In the genomic region with DNA sequence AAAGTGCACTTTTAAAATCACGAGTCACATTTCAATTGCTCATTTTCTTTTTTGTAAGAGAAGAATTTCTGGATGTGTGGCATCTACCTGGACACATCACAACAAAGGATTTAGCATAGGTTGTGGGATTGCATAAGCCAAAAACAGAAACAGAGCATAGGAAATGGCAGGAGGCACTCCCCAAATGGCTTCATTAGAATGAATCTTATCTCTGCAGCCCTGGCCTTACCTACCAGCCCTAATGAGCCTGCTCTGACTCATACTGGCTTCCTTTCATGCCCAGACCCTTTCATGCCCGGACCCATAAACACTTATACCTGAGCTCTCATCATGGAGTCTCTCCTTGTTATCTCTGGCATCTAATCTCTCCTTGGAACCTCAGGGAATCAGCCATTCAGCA, we compare ENCODE assay signal across 19 cellular contexts. TPM values are rescaled to one million over a fixed set of nuclear protein-coding genes. Genes with fewer than 3 reads are reported as not detected.
DNase-seq lines count a peak whose midpoint lies in the region; ATAC-seq and TF ChIP-seq lines count a peak whose summit lies in the region.
"Had no signal": no experiment of that assay in that cellular context is flagged by ENCODE, and none has a peak within 500 bp of the region (broad histone marks: within the 10 kb centered on the region; RNA-seq: fewer than 3 reads in every experiment).

No MANE protein-coding gene starts in this region.

- no peaks in the 10 kb centered on the region for H3K27me3 Mint-ChIP-seq in MCF 10A (ENCODE audit: insufficient read depth, unreplicated experiment)

- no peak for TF ChIP-seq POLR2A in breast epithelium (IDR thresholded peaks at IDR 0.05)

- H3K4me3 Mint-ChIP-seq in MCF 10A (ENCODE audit: unreplicated experiment): no peak overlapping the region
- H3K4me3 Mint-ChIP-seq: CD8-positive, alpha-beta T cell had no signal

- ATAC-seq in foreskin keratinocyte (peak; percentile 98), HG03045 (IDR thresholded peaks at IDR 0.05; ENCODE audit: unreplicated experiment) (no peak), lower lobe of right lung (no peak), HG02623 (IDR thresholded peaks at IDR 0.05; ENCODE audit: unreplicated experiment) (no peak)
- ATAC-seq: CD8-positive, alpha-beta T cell; Panc1 had no signal

- H3K27ac Mint-ChIP-seq in MCF 10A (ENCODE audit: low read depth, unreplicated experiment): no peak overlapping the region
- H3K27ac Mint-ChIP-seq: CD8-positive, alpha-beta T cell had no signal

- BruUV-seq in MCF 10A (replicated peaks; lab: Mats Ljungman, UMichigan): no TSS peak

- H3K36me3 ChIP-seq in breast epithelium (no peaks in the 10 kb centered on the region), lower lobe of right lung (no peaks in the 10 kb centered on the region)

- H3K9me3 Mint-ChIP-seq in MCF 10A (ENCODE audit: unreplicated experiment): peaks cover 3% of the 10 kb centered on the region
- H3K9me3 Mint-ChIP-seq: CD8-positive, alpha-beta T cell had no signal

- no peak overlapping the region for H3K4me3 ChIP-seq in breast epithelium
- H3K4me3 ChIP-seq in lower lobe of right lung: no peak overlapping the region

- no peaks in the 10 kb centered on the region for H3K4me1 ChIP-seq in breast epithelium
- peaks cover 19% of the 10 kb centered on the region for H3K4me1 ChIP-seq in foreskin keratinocyte
- no peaks in the 10 kb centered on the region for H3K4me1 ChIP-seq in lower lobe of right lung

- H3K27me3 ChIP-seq in breast epithelium (no peaks in the 10 kb centered on the region), foreskin keratinocyte (no peaks in the 10 kb centered on the region), lower lobe of right lung (ENCODE audit: low read depth) (no peaks in the 10 kb centered on the region)

- TF ChIP-seq CTCF in MCF 10A (IDR thresholded peaks at IDR 0.05; ENCODE audit: unreplicated experiment) (no peak), breast epithelium (IDR thresholded peaks at IDR 0.05) (no peak), RWPE1 (conservative IDR thresholded peaks at IDR 0.05; ENCODE audit: low read depth) (no peak), foreskin keratinocyte (conservative IDR thresholded peaks at IDR 0.05) (no peak), lower lobe of right lung (IDR thresholded peaks at IDR 0.05) (no peak)

- no peaks in the 10 kb centered on the region for H3K36me3 Mint-ChIP-seq in MCF 10A (ENCODE audit: insufficient read depth, unreplicated experiment)
- H3K36me3 Mint-ChIP-seq: CD8-positive, alpha-beta T cell had no signal

- H3K4me1 Mint-ChIP-seq in MCF 10A (ENCODE audit: insufficient read depth, unreplicated experiment): peaks cover 15% of the 10 kb centered on the region

- POLR2A ChIA-PET in MCF 10A (lab: Yijun Ruan, JAX): interaction anchor here (0.6 to 4.4 kb wide), 5 partner anchors 15 to 1027 kb away, joined by 3 to 44 read pairs (median 3); a partner anchor contains a TSS
- POLR2A ChIA-PET in RWPE1 (lab: Yijun Ruan, JAX; ENCODE audit: low non-redundant PET): no interaction called here

- intact Hi-C loops in MCF 10A (cut with micrococcal nuclease) (no loop called here), breast epithelium (cut with DNase I; ENCODE audit: low total_unique reads) (no loop called here), lower lobe of right lung (cut with DNase I) (no loop called here)

- CTCF ChIA-PET in MCF 10A (lab: Yijun Ruan, JAX) (interaction anchor here (0.6 to 1.9 kb wide), 7 partner anchors 15 to 120 kb away, joined by 3 to 11 read pairs (median 4); a partner anchor contains a TSS), RWPE1 (lab: Yijun Ruan, JAX) (interaction anchor here (0.6 kb wide), 1 partner anchor 14 kb away, joined by 3 read pairs; no protein-coding TSS in a partner anchor)

- H3K27ac ChIP-seq in breast epithelium (no peak overlapping the region), RWPE1 (no peak overlapping the region), foreskin keratinocyte (no peak overlapping the region), lower lobe of right lung (no peak overlapping the region)

- peak; percentile 62 for DNase-seq in MCF 10A (ENCODE audit: unreplicated experiment)
- no peak for DNase-seq in breast epithelium (ENCODE audit: low spot score in 2 of 2)
- peak; percentile 82 for DNase-seq in RWPE1 (ENCODE audit: low spot score)
- peak; percentile 56 to 84 for DNase-seq in foreskin keratinocyte
- no peak for DNase-seq in activated naive CD4-positive, alpha-beta T cell treated with Interleukin-2 at 50 U/mL for 16 hours
- DNase-seq in lower lobe of right lung: no peak
- DNase-seq: 8988T; CD8-positive, alpha-beta T cell; GOT3; IMR-90; Karpas-422; NCI-H187; NCI-H2171; NCI-H82; SHP77; SK-N-SH had no signal

- no peaks in the 10 kb centered on the region for H3K9me3 ChIP-seq in breast epithelium
- no peaks in the 10 kb centered on the region for H3K9me3 ChIP-seq in lower lobe of right lung

RNA-seq across cellular contexts. Expression of a gene that starts 23.9 kb away (rescaled TPM):
- total RNA-seq in MCF 10A (2022) (15.6 and 20.3 TPM in 2 replicates), breast epithelium (10 to 100 TPM in 1 of 3 donors, 1 to 10 TPM in 2; 7.7 to 11.1 (median 7.9) TPM), foreskin keratinocyte (7.8 TPM in 2 replicates), lower lobe of right lung (18.7 TPM)
- polyA plus RNA-seq in foreskin keratinocyte: 1.7 and 1.9 TPM in 2 replicates

Comparison
In these comparisons a context has a peak if more than half of its experiments do, and no peak if none do; other contexts are left out.
1. DNase-seq: peak in MCF 10A (single experiment), RWPE1 (single experiment) and foreskin keratinocyte (2 of 2); none in breast epithelium (0 of 2), activated naive CD4-positive, alpha-beta T cell treated with Interleukin-2 at 50 U/mL for 16 hours (single experiment) and lower lobe of right lung (single experiment).